Comparison of ENCODE assay signal across 8 cellular contexts in the genomic region with DNA sequence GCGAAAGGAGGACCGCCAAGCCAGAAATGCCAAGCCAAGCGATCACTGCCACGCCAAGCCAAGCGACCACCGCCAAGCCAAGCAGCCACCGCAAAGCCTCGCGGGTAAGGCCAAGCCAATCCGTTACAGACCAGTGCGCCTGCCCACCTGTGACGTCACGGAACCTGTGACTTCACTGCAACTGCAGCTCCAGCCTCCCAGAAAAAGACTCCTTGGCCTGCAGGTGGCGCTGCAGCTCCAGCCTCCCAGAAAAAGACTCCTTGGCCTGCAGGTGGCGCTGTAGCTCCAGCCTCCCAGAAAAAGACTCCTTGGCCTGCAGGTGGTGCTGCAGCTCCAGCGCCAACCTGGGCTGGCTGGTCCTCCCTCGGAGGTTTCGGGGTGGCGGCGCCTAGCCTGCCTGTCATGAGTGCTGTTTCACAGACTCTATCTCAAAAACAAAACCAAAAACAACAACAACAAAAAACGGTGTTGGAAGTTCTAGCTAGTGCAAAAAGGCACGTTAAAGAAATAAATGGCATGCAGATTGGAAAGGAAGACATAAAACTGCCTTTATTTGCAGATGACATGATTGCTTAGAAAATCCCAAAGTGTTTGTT. TPM values are rescaled to one million over a fixed set of nuclear protein-coding genes. Genes with fewer than 3 reads are reported as not detected.
DNase-seq lines count a peak whose midpoint lies in the region; ATAC-seq lines count a peak whose summit lies in the region.
"Not testable (repeated sequence)": the region's sequence is repeated elsewhere in the genome, so short reads cannot be mapped to it uniquely, and the experiment has no call there.

No MANE protein-coding gene starts in this region.

- peak overlapping the region; percentile 34; the same call in 1 of the 2 replicates for H3K9ac ChIP-seq in Karpas-422 (ENCODE audit: low read length)

- not testable (repeated sequence) for H3K36me3 ChIP-seq in CD4-positive, alpha-beta memory T cell (ENCODE audit: insufficient read depth, low read length); Karpas-422 (ENCODE audit: insufficient read depth, low read length); esophagus (ENCODE audit: control insufficient read depth in 2 of 2, insufficient read depth in 2 of 2, low read length in 1 of 2)

- H4K20me1 ChIP-seq in Karpas-422 (ENCODE audit: insufficient read depth, low read depth, low read length) = not testable (repeated sequence)

- not testable (repeated sequence) for H3K27me3 Mint-ChIP-seq in CD4-positive, alpha-beta memory T cell

- peak overlapping the region; percentile 28 for H3K4me2 ChIP-seq in Karpas-422 (ENCODE audit: low read depth, low read length, poor library complexity, severe bottlenecking)

- not testable (repeated sequence) for H3K9me3 ChIP-seq in CD4-positive, alpha-beta memory T cell (ENCODE audit: control insufficient read depth in 1 of 2, low read length in 2 of 2); Karpas-422 (ENCODE audit: low read length); esophagus (ENCODE audit: control insufficient read depth in 2 of 2, insufficient read depth in 1 of 2, low read depth in 1 of 2, low read length in 1 of 2); mononuclear cell (ENCODE audit: low read depth, low read length)

- ATAC-seq in GM21528 (IDR thresholded peaks at IDR 0.05; ENCODE audit: low FRiP score, unreplicated experiment) = peak; percentile 74

- not testable (repeated sequence) for H3K36me3 Mint-ChIP-seq in CD4-positive, alpha-beta memory T cell

- H3K9me3 Mint-ChIP-seq in CD4-positive, alpha-beta memory T cell = not testable (repeated sequence)

- H3K27ac ChIP-seq in CD4-positive, alpha-beta memory T cell (ENCODE audit: low read depth, low read length) = peak overlapping the region; percentile 55
- H3K27ac ChIP-seq in Karpas-422 (ENCODE audit: low read length); esophagus (ENCODE audit: low read depth in 2 of 2, low read length in 1 of 2): not testable (repeated sequence)

- not testable (repeated sequence) for H3K4me1 ChIP-seq in CD4-positive, alpha-beta memory T cell (ENCODE audit: insufficient read depth, low read length); Karpas-422 (ENCODE audit: low read length); esophagus (ENCODE audit: control insufficient read depth in 2 of 2, insufficient read depth in 2 of 2, low read length in 1 of 2); mononuclear cell (ENCODE audit: insufficient read depth, low read length)

- WGBS in esophagus, 2 donors = 10 to 13% methylated on average over 11 to 21 of the region's 22 CpGs

- peak overlapping the region; percentile 73 to 95 (median 92) for H3K27ac Mint-ChIP-seq in CD4-positive, alpha-beta memory T cell

- not testable (repeated sequence) for H3K27me3 ChIP-seq in CD4-positive, alpha-beta memory T cell (ENCODE audit: insufficient read depth, low read length); Karpas-422 (ENCODE audit: low read length); esophagus (ENCODE audit: control insufficient read depth in 1 of 2, insufficient read depth in 2 of 2, low read length in 2 of 2); mononuclear cell (ENCODE audit: insufficient read depth, low read length)

- CTCF ChIA-PET in CD4-positive, alpha-beta memory T cell (lab: Charles Lee; ENCODE audit: partially characterized antibody) = interaction anchor here (0.6 to 1.8 kb wide), 12 partner anchors 13 to 1230 kb away, joined by 3 to 4 read pairs (median 4); a partner anchor contains a TSS

- intact Hi-C loops in CD4-positive, alpha-beta memory T cell (cut with micrococcal nuclease) = loop anchor here (10.0 kb wide), 1 partner anchor 379 kb away; a partner anchor contains a TSS

- H3K4me1 Mint-ChIP-seq in CD4-positive, alpha-beta memory T cell = peaks cover 2 to 20% (median 13%) of the 10 kb centered on the region in 4 donors

- H3K79me2 ChIP-seq in Karpas-422 (ENCODE audit: low read length) = not testable (repeated sequence)

- H3K4me3 ChIP-seq in CD4-positive, alpha-beta memory T cell (ENCODE audit: low read length in 2 of 2) = peak overlapping the region in 1 of 2 donors; percentile 43
- not testable (repeated sequence) for H3K4me3 ChIP-seq in Karpas-422 (ENCODE audit: low read length)
- H3K4me3 ChIP-seq in esophagus (ENCODE audit: low read depth in 1 of 2, low read length in 2 of 2) (peak overlapping the region; percentile 17 to 47), mononuclear cell (ENCODE audit: low read length) (peak overlapping the region; percentile 30)

- H2AFZ ChIP-seq in Karpas-422 (ENCODE audit: low read length) = peak overlapping the region; percentile 61; the same call in 1 of the 2 replicates

- peak overlapping the region; percentile 76 to 93 (median 90) for H3K4me3 Mint-ChIP-seq in CD4-positive, alpha-beta memory T cell

- not testable (repeated sequence) for H3K9me2 ChIP-seq in Karpas-422 (replicated peaks; ENCODE audit: insufficient read depth, low read length)

- peak; percentile 95 to 96 (median 95) for DNase-seq in CD4-positive, alpha-beta memory T cell
- peak; percentile 92 for DNase-seq in Karpas-422
- DNase-seq in SHP77 (lab: John Stamatoyannopoulos, UW) = peak; percentile 94 to 95
- peak; percentile 86 for DNase-seq in activated T-helper 1 cell treated with Interleukin-2 at 50 U/mL for 16 hours (ENCODE audit: low read depth)
- peak; percentile 86 to 93 (median 91) for DNase-seq in stimulated activated CD4-positive, alpha-beta T cell treated with anti-CD3 and anti-CD28 coated beads, TNF-alpha, amount 100 ng/mL, for 48 hours (ENCODE audit: low read depth in 3 of 3)

- POLR2A ChIA-PET in CD4-positive, alpha-beta memory T cell (lab: Charles Lee; ENCODE audit: partially characterized antibody) = interaction anchor here (0.9 to 1.6 kb wide), 3 partner anchors 232 to 399 kb away, joined by 3 to 7 read pairs (median 4); a partner anchor contains a TSS

RNA-seq across cellular contexts. Expression of a gene that starts 18.6 kb away (rescaled TPM):
- not detected for total RNA-seq in CD4-positive, alpha-beta memory T cell
- not detected for polyA plus RNA-seq in CD4-positive, alpha-beta memory T cell
- total RNA-seq in Karpas-422 (2014; rRNA removed; shearing (Covaris generic); ENCODE audit: low replicate concordance) = not detected in 2 replicates
- polyA plus RNA-seq in esophagus = not detected
- total RNA-seq in mononuclear cell = not detected

RNA-seq across cellular contexts. Expression of a gene that starts 56.5 kb away (rescaled TPM):
- 1 to 10 TPM; 5.8 to 7.1 TPM for total RNA-seq in CD4-positive, alpha-beta memory T cell
- 1 to 10 TPM; 1.1 to 3.4 TPM for polyA plus RNA-seq in CD4-positive, alpha-beta memory T cell
- 3.8 and 7.5 TPM in 2 replicates for total RNA-seq in Karpas-422 (2014; rRNA removed; shearing (Covaris generic); ENCODE audit: low replicate concordance)
- polyA plus RNA-seq in esophagus = under 1 TPM; 0.28 to 0.33 TPM
- 6.9 TPM for total RNA-seq in mononuclear cell
